In the genomic region with DNA sequence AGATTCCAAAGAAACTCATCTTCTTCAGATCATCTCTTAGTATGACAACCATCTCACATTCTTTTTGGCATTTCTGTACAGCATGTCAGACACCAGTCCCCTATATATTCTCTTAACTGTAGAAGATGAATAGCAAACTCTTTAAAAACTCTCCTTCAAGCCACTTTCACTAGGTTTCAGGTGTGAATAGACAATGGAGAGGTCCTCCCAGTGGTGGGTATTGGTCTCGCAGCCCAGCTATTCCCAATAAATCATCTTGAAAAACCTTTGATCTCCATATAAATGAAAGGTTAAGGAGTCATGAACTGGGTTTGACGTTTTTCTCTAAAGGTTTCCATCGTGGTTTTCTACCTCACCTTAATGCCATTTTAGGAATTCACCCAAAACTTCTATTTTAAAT, we compare ENCODE assay signal across 1 cellular context.
TF ChIP-seq lines count a peak whose summit lies in the region.

No MANE protein-coding gene starts in this region.

TF ChIP-seq in HepG2, 621 proteins besides CTCF, POLR2A, EP300 and RAD21 (continued from another document):
- TF ChIP-seq TFDP2 (CRISPR knock-in tag; IDR thresholded peaks at IDR 0.05) (no peak), FOXK2 (IDR thresholded peaks at IDR 0.05) (no peak), HMG20B (CRISPR knock-in tag; conservative IDR thresholded peaks at IDR 0.05) (no peak), ZFX (CRISPR knock-in tag; IDR thresholded peaks at IDR 0.05; ENCODE audit: low read depth) (no peak)
